ENCODE assay signal across 19 cellular contexts in the genomic region with DNA sequence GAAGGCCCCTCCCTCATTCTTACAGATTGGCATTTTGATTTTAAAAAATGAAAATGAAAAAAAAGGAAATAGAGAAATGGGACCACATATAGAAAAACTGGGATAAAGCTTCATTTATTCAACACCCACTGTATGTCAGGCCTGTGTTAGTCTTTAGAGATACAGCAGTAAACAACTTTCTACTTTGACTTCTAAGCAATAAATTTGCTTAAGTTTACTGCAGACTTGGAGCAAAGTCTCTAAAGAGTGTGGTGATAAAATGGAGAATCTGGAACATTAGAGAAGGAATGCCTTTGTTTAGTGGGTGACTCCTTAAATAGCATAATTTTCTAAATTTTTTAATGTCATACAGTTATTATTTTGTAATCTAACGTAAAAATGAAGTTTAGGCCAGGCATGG.
A peak's percentile ranks its signal among the peaks of the same experiment; 100 is the strongest.
DNase-seq lines count a peak whose midpoint lies in the region; ATAC-seq and TF ChIP-seq lines count a peak whose summit lies in the region.
"Had no signal": no experiment of that assay in that cellular context is flagged by ENCODE, and none has a peak within 500 bp of the region (broad histone marks: within the 10 kb centered on the region; RNA-seq: fewer than 3 reads in every experiment).

No MANE protein-coding gene starts in this region.

- H3K27me3 ChIP-seq in left ventricle myocardium inferior (ENCODE audit: low read depth) = no peaks in the 10 kb centered on the region
- no peaks in the 10 kb centered on the region for H3K27me3 ChIP-seq in right cardiac atrium (ENCODE audit: control insufficient read depth, insufficient read depth)
- no peaks in the 10 kb centered on the region for H3K27me3 ChIP-seq in body of pancreas
- no peaks in the 10 kb centered on the region for H3K27me3 ChIP-seq in uterus

- TF ChIP-seq POLR2A in body of pancreas (IDR thresholded peaks at IDR 0.05) (no peak), uterus (IDR thresholded peaks at IDR 0.05) (no peak)

- intact Hi-C loops in left ventricle myocardium inferior (cut with micrococcal nuclease) = no loop called here
- intact Hi-C loops in right cardiac atrium (cut with DNase I) = no loop called here
- intact Hi-C loops in body of pancreas (cut with DNase I) = no loop called here
- intact Hi-C loops in uterus (cut with DNase I; ENCODE audit: low total_unique reads) = no loop called here
- intact Hi-C loops in activated T-helper 2 cell treated with anti-CD3 and anti-CD28 coated beads, Interferon-gamma antibody, Interleukin-2, Interleukin-4, amounts not matched to agents 10 μg/mL and 5 μg/mL and 100 μg/mL, durations not matched to agents 14 hours and 24 hours and 36 hours (cut with micrococcal nuclease) = no loop called here

- no peaks in the 10 kb centered on the region for H3K9me3 Mint-ChIP-seq in activated T-helper 2 cell treated with anti-CD3 and anti-CD28 coated beads, Interferon-gamma antibody, Interleukin-2, Interleukin-4, amounts not matched to agents 10 μg/mL and 5 μg/mL and 100 μg/mL, durations not matched to agents 14 hours and 24 hours and 36 hours
- H3K9me3 Mint-ChIP-seq: CD4-positive, alpha-beta T cell; H9; HFFc6 had no signal

- peaks cover 24% of the 10 kb centered on the region for H3K4me1 ChIP-seq in left ventricle myocardium inferior
- H3K4me1 ChIP-seq in right cardiac atrium (ENCODE audit: control insufficient read depth, insufficient read depth, low read length) = no peaks in the 10 kb centered on the region
- H3K4me1 ChIP-seq in body of pancreas = peaks cover 46% of the 10 kb centered on the region
- H3K4me1 ChIP-seq in uterus = peaks cover 0 to 4% of the 10 kb centered on the region in 2 donors
- H3K4me1 ChIP-seq: Caco-2 had no signal

- H3K36me3 Mint-ChIP-seq in activated T-helper 2 cell treated with anti-CD3 and anti-CD28 coated beads, Interferon-gamma antibody, Interleukin-2, Interleukin-4, amounts not matched to agents 10 μg/mL and 5 μg/mL and 100 μg/mL, durations not matched to agents 14 hours and 24 hours and 36 hours (ENCODE audit: low read depth) = no peaks in the 10 kb centered on the region

- ATAC-seq in right cardiac atrium = no peak
- no peak for ATAC-seq in body of pancreas
- ATAC-seq in stimulated activated naive CD8-positive, alpha-beta T cell treated with anti-CD3 and anti-CD28 coated beads, Interleukin-15, Interleukin-2, amounts not matched to agents 100 U/mL and 50 U/mL, for 24 hours = no peak
- ATAC-seq: HepG2 had no signal

- DNase-seq in left ventricle myocardium inferior (no peak), right cardiac atrium (no peak), body of pancreas (no peak), left kidney (ENCODE audit: low read depth, low spot score) (peak; percentile 33), uterus (no peak)
- no peak for DNase-seq in activated T-helper 2 cell treated with anti-CD3 and anti-CD28 coated beads, Interferon-gamma antibody, Interleukin-2, Interleukin-4, amounts not matched to agents 10 μg/mL and 5 μg/mL and 100 μg/mL, durations not matched to agents 14 hours and 24 hours and 36 hours (ENCODE audit: low spot score)
- DNase-seq in stimulated activated naive CD8-positive, alpha-beta T cell treated with anti-CD3 and anti-CD28 coated beads, Interleukin-15, Interleukin-2, amounts not matched to agents 100 U/mL and 50 U/mL, for 24 hours = no peak
- DNase-seq: Caco-2; CD4-positive, alpha-beta T cell; DMS 273 treated with DMSO at 0.1 percent for 48 hours; H9; HFFc6; MM.1S; NCI-H1048; NCI-H226; NCI-H524 treated with DMSO at 0.1 percent for 48 hours; NCI-H82 had no signal

- H3K4me1 Mint-ChIP-seq in activated T-helper 2 cell treated with anti-CD3 and anti-CD28 coated beads, Interferon-gamma antibody, Interleukin-2, Interleukin-4, amounts not matched to agents 10 μg/mL and 5 μg/mL and 100 μg/mL, durations not matched to agents 14 hours and 24 hours and 36 hours (ENCODE audit: low read depth) = no peaks in the 10 kb centered on the region

- H3K9me3 ChIP-seq in left ventricle myocardium inferior (replicated peaks) = no peaks in the 10 kb centered on the region
- H3K9me3 ChIP-seq in right cardiac atrium (ENCODE audit: control insufficient read depth, low read length) = no peaks in the 10 kb centered on the region
- no peaks in the 10 kb centered on the region for H3K9me3 ChIP-seq in body of pancreas
- no peaks in the 10 kb centered on the region for H3K9me3 ChIP-seq in uterus
- H3K9me3 ChIP-seq: Caco-2 had no signal

- TF ChIP-seq CTCF in left ventricle myocardium inferior (IDR thresholded peaks at IDR 0.05; ENCODE audit: borderline replicate concordance) (no peak), body of pancreas (IDR thresholded peaks at IDR 0.05) (no peak), uterus (IDR thresholded peaks at IDR 0.05) (no peak)

- H3K27ac Mint-ChIP-seq in activated T-helper 2 cell treated with anti-CD3 and anti-CD28 coated beads, Interferon-gamma antibody, Interleukin-2, Interleukin-4, amounts not matched to agents 10 μg/mL and 5 μg/mL and 100 μg/mL, durations not matched to agents 14 hours and 24 hours and 36 hours = no peak overlapping the region
- H3K27ac Mint-ChIP-seq: CD4-positive, alpha-beta T cell; H9; HFFc6 had no signal

- peaks cover 1% of the 10 kb centered on the region for H3K27me3 Mint-ChIP-seq in activated T-helper 2 cell treated with anti-CD3 and anti-CD28 coated beads, Interferon-gamma antibody, Interleukin-2, Interleukin-4, amounts not matched to agents 10 μg/mL and 5 μg/mL and 100 μg/mL, durations not matched to agents 14 hours and 24 hours and 36 hours (ENCODE audit: low read depth)
- H3K27me3 Mint-ChIP-seq: CD4-positive, alpha-beta T cell had no signal

- H3K4me3 ChIP-seq in left ventricle myocardium inferior (peak overlapping the region; percentile 50), right cardiac atrium (ENCODE audit: low read length) (no peak overlapping the region), body of pancreas (no peak overlapping the region), uterus (no peak overlapping the region)
- H3K4me3 ChIP-seq: K562 had no signal

- no peak overlapping the region for H3K4me3 Mint-ChIP-seq in activated T-helper 2 cell treated with anti-CD3 and anti-CD28 coated beads, Interferon-gamma antibody, Interleukin-2, Interleukin-4, amounts not matched to agents 10 μg/mL and 5 μg/mL and 100 μg/mL, durations not matched to agents 14 hours and 24 hours and 36 hours (ENCODE audit: low read depth)
- H3K4me3 Mint-ChIP-seq: CD4-positive, alpha-beta T cell; H9; HFFc6 had no signal

- H3K36me3 ChIP-seq in left ventricle myocardium inferior (no peaks in the 10 kb centered on the region), body of pancreas (replicated peaks in 1 of 2; ENCODE audit: insufficient read depth in 1 of 2, low read depth in 2 of 2) (no peaks in the 10 kb centered on the region), uterus (no peaks in the 10 kb centered on the region)

- 95% methylated on average over 1 of the region's 1 CpG for WGBS in right cardiac atrium
- 72 to 74% methylated on average over 1 of the region's 1 CpG for WGBS in body of pancreas, 2 donors

- H3K27ac ChIP-seq in left ventricle myocardium inferior (replicated peaks) (peak overlapping the region; percentile 90), right cardiac atrium (ENCODE audit: low read length) (no peak overlapping the region), body of pancreas (peak overlapping the region in 3 of 4 donors; percentile 37 to 89 (median 72)), uterus (peak overlapping the region; percentile 88 to 94)
